ENCODE assay signal across 31 cellular contexts in the genomic region with DNA sequence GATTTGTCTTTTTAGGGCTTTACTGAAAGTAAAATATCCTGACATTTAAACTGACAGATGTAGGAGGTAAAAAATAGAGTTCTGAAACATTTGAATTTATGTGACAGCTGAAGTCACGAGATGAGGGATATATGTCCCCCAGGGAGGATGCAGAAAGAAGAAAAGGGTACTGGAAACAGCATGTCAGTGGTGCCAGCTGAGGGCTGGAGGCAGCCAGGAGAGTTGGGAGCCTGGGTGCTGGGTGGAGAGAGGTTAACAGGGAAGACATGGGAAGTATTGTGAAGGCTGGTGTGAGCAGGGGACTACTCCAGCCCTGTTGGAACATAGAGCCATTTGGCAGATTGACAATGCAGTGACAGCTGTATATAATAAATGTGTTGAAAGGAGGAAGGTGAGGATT. TPM values are rescaled to one million over a fixed set of nuclear protein-coding genes. Genes with fewer than 3 reads are reported as not detected.
A peak's percentile ranks its signal among the peaks of the same experiment; 100 is the strongest.
DNase-seq lines count a peak whose midpoint lies in the region; ATAC-seq, FAIRE-seq and TF ChIP-seq lines count a peak whose summit lies in the region.
"Had no signal": no experiment of that assay in that cellular context is flagged by ENCODE, and none has a peak within 500 bp of the region (broad histone marks: within the 10 kb centered on the region; RNA-seq: fewer than 3 reads in every experiment).

No MANE protein-coding gene starts in this region.

- H3K4me3 Mint-ChIP-seq in activated naive CD4-positive, alpha-beta T cell treated with anti-CD3 and anti-CD28 coated beads, Interleukin-2, amount 50 U/mL, for 24 hours: no peak overlapping the region
- peak overlapping the region; percentile 45 for H3K4me3 Mint-ChIP-seq in astrocyte (ENCODE audit: unreplicated experiment)
- H3K4me3 Mint-ChIP-seq in stimulated activated memory B cell treated with anti-CD40 and anti-IgM and Interleukin-4, amounts not matched to agents 10 μg/mL and 1 μg/mL and 100 μg/mL, for 72 hours: no peak overlapping the region
- H3K4me3 Mint-ChIP-seq: activated CD4-positive, alpha-beta T cell treated with anti-CD3 and anti-CD28 coated beads for 36 hours; activated CD8-positive, alpha-beta T cell treated with anti-CD3 and anti-CD28 coated beads for 36 hours; CD8-positive, alpha-beta T cell; IgD-negative memory B cell; nephron progenitor cell had no signal

- H3K4me1 ChIP-seq in astrocyte (ENCODE audit: insufficient read depth, low read length) (peaks cover 14% of the 10 kb centered on the region), lower lobe of right lung (peaks cover 12% of the 10 kb centered on the region)
- H3K4me1 ChIP-seq: A549, body of pancreas, pancreas, uterus had no signal

- H3K36me3 ChIP-seq in astrocyte (ENCODE audit: insufficient read depth, low read length): peaks cover 34% of the 10 kb centered on the region
- peaks cover 64% of the 10 kb centered on the region for H3K36me3 ChIP-seq in lower lobe of right lung

- FAIRE-seq in astrocyte (lab: Jason Lieb, UNC): no peak
- FAIRE-seq: A549, frontal cortex, pancreas had no signal

- no peaks in the 10 kb centered on the region for H3K27me3 Mint-ChIP-seq in activated naive CD4-positive, alpha-beta T cell treated with anti-CD3 and anti-CD28 coated beads, Interleukin-2, amount 50 U/mL, for 24 hours
- H3K27me3 Mint-ChIP-seq in astrocyte (ENCODE audit: low read depth, unreplicated experiment): no peaks in the 10 kb centered on the region
- H3K27me3 Mint-ChIP-seq in stimulated activated memory B cell treated with anti-CD40 and anti-IgM and Interleukin-4, amounts not matched to agents 10 μg/mL and 1 μg/mL and 100 μg/mL, for 72 hours: no peaks in the 10 kb centered on the region
- H3K27me3 Mint-ChIP-seq: activated CD4-positive, alpha-beta T cell treated with anti-CD3 and anti-CD28 coated beads for 36 hours; activated CD8-positive, alpha-beta T cell treated with anti-CD3 and anti-CD28 coated beads for 36 hours; IgD-negative memory B cell had no signal

- H3K27ac ChIP-seq in astrocyte (ENCODE audit: low read depth, low read length) (no peak overlapping the region), lower lobe of right lung (no peak overlapping the region)
- H3K27ac ChIP-seq: A549, body of pancreas, pancreas, skin epidermis, stomach, uterus, VCaP had no signal

- no peaks in the 10 kb centered on the region for H3K9me3 Mint-ChIP-seq in activated naive CD4-positive, alpha-beta T cell treated with anti-CD3 and anti-CD28 coated beads, Interleukin-2, amount 50 U/mL, for 24 hours
- no peaks in the 10 kb centered on the region for H3K9me3 Mint-ChIP-seq in activated naive CD4-positive, alpha-beta T cell treated with anti-CD3 and anti-CD28 coated beads, Interleukin-2, amount 50 U/mL, for 72 hours
- H3K9me3 Mint-ChIP-seq in astrocyte (ENCODE audit: unreplicated experiment): no peaks in the 10 kb centered on the region
- H3K9me3 Mint-ChIP-seq in stimulated activated memory B cell treated with anti-CD40 and anti-IgM and Interleukin-4, amounts not matched to agents 10 μg/mL and 1 μg/mL and 100 μg/mL, for 72 hours: no peaks in the 10 kb centered on the region
- H3K9me3 Mint-ChIP-seq: activated CD8-positive, alpha-beta T cell treated with anti-CD3 and anti-CD28 coated beads for 36 hours; CD8-positive, alpha-beta T cell; IgD-negative memory B cell; nephron progenitor cell had no signal

- no peak for TF ChIP-seq CTCF in astrocyte (IDR thresholded peaks at IDR 0.05; ENCODE audit: insufficient read depth, low read depth, low read length)
- TF ChIP-seq CTCF in lower lobe of right lung (IDR thresholded peaks at IDR 0.05): no peak

- H3K36me3 Mint-ChIP-seq in activated naive CD4-positive, alpha-beta T cell treated with anti-CD3 and anti-CD28 coated beads, Interleukin-2, amount 50 U/mL, for 24 hours: peaks cover 11% of the 10 kb centered on the region
- H3K36me3 Mint-ChIP-seq in activated naive CD4-positive, alpha-beta T cell treated with anti-CD3 and anti-CD28 coated beads, Interleukin-2, amount 50 U/mL, for 72 hours: no peaks in the 10 kb centered on the region
- H3K36me3 Mint-ChIP-seq in astrocyte (ENCODE audit: low read depth, unreplicated experiment): peaks cover 12% of the 10 kb centered on the region
- peaks cover 43% of the 10 kb centered on the region for H3K36me3 Mint-ChIP-seq in stimulated activated memory B cell treated with anti-CD40 and anti-IgM and Interleukin-4, amounts not matched to agents 10 μg/mL and 1 μg/mL and 100 μg/mL, for 72 hours

- no peak for ATAC-seq in activated naive CD4-positive, alpha-beta T cell treated with anti-CD3 and anti-CD28 coated beads, Interleukin-2, amount 50 U/mL, for 72 hours
- ATAC-seq in left lobe of liver: peak; percentile 41
- ATAC-seq in stimulated activated memory B cell treated with anti-CD40 and anti-IgM and Interleukin-4, amounts not matched to agents 10 μg/mL and 1 μg/mL and 100 μg/mL, for 72 hours: no peak
- ATAC-seq in lower lobe of right lung: no peak
- ATAC-seq in GM21526 (IDR thresholded peaks at IDR 0.05; ENCODE audit: low FRiP score, unreplicated experiment): no peak
- ATAC-seq: A549; activated CD4-positive, alpha-beta T cell treated with anti-CD3 and anti-CD28 coated beads for 36 hours; activated CD8-positive, alpha-beta T cell treated with anti-CD3 and anti-CD28 coated beads for 36 hours; body of pancreas; CD8-positive, alpha-beta T cell; pancreas had no signal

- H3K4me3 ChIP-seq in astrocyte (ENCODE audit: insufficient read depth, low read depth, low read length) (no peak overlapping the region), lower lobe of right lung (no peak overlapping the region)
- H3K4me3 ChIP-seq: A549, body of pancreas, pancreas, skin epidermis, stomach, uterus had no signal

- peaks cover 5% of the 10 kb centered on the region for H4K20me1 ChIP-seq in astrocyte (ENCODE audit: insufficient read depth, low read length)

- H3K9me3 ChIP-seq in astrocyte (ENCODE audit: insufficient read depth, low read depth, low read length): no peaks in the 10 kb centered on the region
- no peaks in the 10 kb centered on the region for H3K9me3 ChIP-seq in lower lobe of right lung
- H3K9me3 ChIP-seq: A549, body of pancreas, pancreas, stomach, uterus had no signal

- H3K9ac ChIP-seq in astrocyte (ENCODE audit: low read length): no peak overlapping the region

- no peak overlapping the region for H3K4me2 ChIP-seq in astrocyte (ENCODE audit: low read length)
- H3K4me2 ChIP-seq: A549 had no signal

- DNase-seq in activated naive CD4-positive, alpha-beta T cell treated with anti-CD3 and anti-CD28 coated beads, Interleukin-2, amount 50 U/mL, for 72 hours (ENCODE audit: low spot score in 2 of 2): no peak
- DNase-seq in astrocyte (ENCODE audit: low read depth) (no peak), left lobe of liver (ENCODE audit: low spot score) (peak; percentile 46), lower lobe of right lung (no peak)
- DNase-seq in stimulated activated naive CD4-positive, alpha-beta T cell (lab: John Stamatoyannopoulos, UW): no peak
- DNase-seq: activated CD4-positive, alpha-beta T cell treated with anti-CD3 and anti-CD28 coated beads for 36 hours; activated CD8-positive, alpha-beta T cell treated with anti-CD3 and anti-CD28 coated beads for 36 hours; activated effector memory CD4-positive, alpha-beta T cell treated with anti-CD3 and anti-CD28 coated beads, Interleukin-2, amount 50 U/mL, for 16 hours; activated T-cell treated with anti-CD3 and anti-CD28 coated beads for 4 hours; body of pancreas; CD8-positive, alpha-beta T cell; DMS53; H7; NCI-H1048; NCI-H446; NCI-H748 treated with DMSO at 0.1 percent for 48 hours; nephron progenitor cell; pancreas; SIG-M5; stomach; SW 1271; T1000; uterus had no signal

- peaks cover 23% of the 10 kb centered on the region for H3K4me1 Mint-ChIP-seq in activated naive CD4-positive, alpha-beta T cell treated with anti-CD3 and anti-CD28 coated beads, Interleukin-2, amount 50 U/mL, for 24 hours
- H3K4me1 Mint-ChIP-seq in astrocyte (ENCODE audit: low read depth, unreplicated experiment): no peaks in the 10 kb centered on the region
- peaks cover 25% of the 10 kb centered on the region for H3K4me1 Mint-ChIP-seq in stimulated activated memory B cell treated with anti-CD40 and anti-IgM and Interleukin-4, amounts not matched to agents 10 μg/mL and 1 μg/mL and 100 μg/mL, for 72 hours
- H3K4me1 Mint-ChIP-seq: activated CD4-positive, alpha-beta T cell treated with anti-CD3 and anti-CD28 coated beads for 36 hours; nephron progenitor cell had no signal

- intact Hi-C loops in lower lobe of right lung (cut with DNase I): no loop called here

- H3K79me2 ChIP-seq in astrocyte (ENCODE audit: insufficient read depth, low read length): no peaks in the 10 kb centered on the region

- peak overlapping the region; percentile 14 for H3K27ac Mint-ChIP-seq in activated naive CD4-positive, alpha-beta T cell treated with anti-CD3 and anti-CD28 coated beads, Interleukin-2, amount 50 U/mL, for 24 hours
- H3K27ac Mint-ChIP-seq in activated naive CD4-positive, alpha-beta T cell treated with anti-CD3 and anti-CD28 coated beads, Interleukin-2, amount 50 U/mL, for 72 hours: no peak overlapping the region
- H3K27ac Mint-ChIP-seq in astrocyte (ENCODE audit: unreplicated experiment): no peak overlapping the region
- H3K27ac Mint-ChIP-seq in stimulated activated memory B cell treated with anti-CD40 and anti-IgM and Interleukin-4, amounts not matched to agents 10 μg/mL and 1 μg/mL and 100 μg/mL, for 72 hours: peak overlapping the region; percentile 10
- H3K27ac Mint-ChIP-seq: activated CD8-positive, alpha-beta T cell treated with anti-CD3 and anti-CD28 coated beads for 36 hours; CD8-positive, alpha-beta T cell; IgD-negative memory B cell; nephron progenitor cell had no signal

- no peaks in the 10 kb centered on the region for H3K27me3 ChIP-seq in astrocyte (ENCODE audit: insufficient read depth, low read length)
- H3K27me3 ChIP-seq in lower lobe of right lung (ENCODE audit: low read depth): no peaks in the 10 kb centered on the region
- H3K27me3 ChIP-seq: body of pancreas, pancreas, stomach, uterus had no signal

- no peak overlapping the region for H2AFZ ChIP-seq in astrocyte (ENCODE audit: low read depth, low read length)

RNA-seq across cellular contexts. Expression of gene MOCOS, which starts 11.8 kb away (rescaled TPM):
- total RNA-seq in activated naive CD4-positive, alpha-beta T cell treated with anti-CD3 and anti-CD28 coated beads, Interleukin-2, amount 50 U/mL, for 72 hours: under 1 TPM; 0.19 to 0.36 TPM
- total RNA-seq in astrocyte: 1.4 and 1.9 TPM in 2 replicates
- 27.4 TPM for total RNA-seq in left lobe of liver
- total RNA-seq in lower lobe of right lung: 4.2 TPM
- total RNA-seq: CD8-positive, alpha-beta T cell had no signal

RNA-seq across cellular contexts. Expression of gene ELP2, which starts 45.8 kb away (rescaled TPM):
- total RNA-seq in activated naive CD4-positive, alpha-beta T cell treated with anti-CD3 and anti-CD28 coated beads, Interleukin-2, amount 50 U/mL, for 72 hours: 100 to 1,000 TPM; 109 to 110 TPM
- 98.1 and 99.8 TPM in 2 replicates for total RNA-seq in astrocyte
- 52.1 TPM for total RNA-seq in left lobe of liver
- 62.2 TPM for total RNA-seq in lower lobe of right lung

RNA-seq across cellular contexts. Expression of gene SLC39A6, which starts 46.3 kb away (rescaled TPM):
- total RNA-seq in activated naive CD4-positive, alpha-beta T cell treated with anti-CD3 and anti-CD28 coated beads, Interleukin-2, amount 50 U/mL, for 72 hours: 10 to 100 TPM; 22.7 to 33.4 TPM
- total RNA-seq in astrocyte (81.3 and 87.3 TPM in 2 replicates), left lobe of liver (6.6 TPM), lower lobe of right lung (28.9 TPM)

Comparison
In these comparisons a context has a peak if more than half of its experiments do, and no peak if none do; other contexts are left out.
1. H3K27ac Mint-ChIP-seq: peak in activated naive CD4-positive, alpha-beta T cell treated with anti-CD3 and anti-CD28 coated beads, Interleukin-2, amount 50 U/mL, for 24 hours (single experiment) and stimulated activated memory B cell treated with anti-CD40 and anti-IgM and Interleukin-4, amounts not matched to agents 10 μg/mL and 1 μg/mL and 100 μg/mL, for 72 hours (single experiment); none in activated naive CD4-positive, alpha-beta T cell treated with anti-CD3 and anti-CD28 coated beads, Interleukin-2, amount 50 U/mL, for 72 hours (0 of 2) and astrocyte (single experiment).